In the genomic region with DNA sequence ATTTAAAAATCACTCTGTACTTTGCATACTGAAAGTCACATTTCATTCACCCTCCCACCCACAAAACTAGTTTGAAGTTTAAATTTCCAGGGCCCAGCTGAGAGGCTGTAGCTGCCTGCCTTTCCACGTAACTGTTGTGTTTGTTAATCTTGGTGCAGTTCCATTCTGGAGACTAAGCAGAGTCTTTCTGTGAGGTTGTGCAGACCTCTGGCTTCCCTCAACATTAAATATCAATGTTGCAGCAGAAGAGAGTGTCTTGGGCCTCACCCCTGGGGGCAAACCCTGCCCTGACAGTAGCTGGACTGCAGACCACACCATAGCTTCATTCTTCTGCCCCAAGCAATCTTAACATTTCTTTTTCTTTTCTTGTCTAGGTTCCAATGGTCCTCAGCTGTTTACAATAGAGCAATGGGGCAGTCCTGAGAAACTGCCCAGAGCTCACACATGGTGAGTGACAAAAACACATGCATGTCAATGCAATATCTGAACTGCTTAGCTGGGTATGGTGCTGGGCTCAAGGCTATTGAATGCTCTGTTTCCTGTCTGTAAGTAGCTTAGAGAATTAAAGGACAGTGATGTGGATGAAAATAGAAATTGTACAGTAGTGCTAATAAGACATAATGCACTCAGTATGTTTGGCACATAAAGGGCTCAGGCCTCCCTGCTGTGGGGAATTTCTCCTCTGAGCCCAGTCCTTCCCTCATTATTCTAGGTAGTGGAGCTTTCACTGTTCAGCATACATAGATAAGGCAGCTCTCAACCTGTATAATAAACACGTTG, we compare ENCODE assay signal across 21 cellular contexts.
DNase-seq lines count a peak whose midpoint lies in the region; ATAC-seq and TF ChIP-seq lines count a peak whose summit lies in the region.
"Had no signal": no experiment of that assay in that cellular context is flagged by ENCODE, and none has a peak within 500 bp of the region (broad histone marks: within the 10 kb centered on the region; RNA-seq: fewer than 3 reads in every experiment).

No MANE protein-coding gene starts in this region.

- POLR2A ChIA-PET in WTC11 (lab: Charles Lee), result interaction anchor here (0.5 kb wide), 1 partner anchor 459 kb away, joined by 3 read pairs; no protein-coding TSS in a partner anchor

- H3K36me3 Mint-ChIP-seq in WTC11 (peaks cover 62% of the 10 kb centered on the region), progenitor cell of endocrine pancreas (ENCODE audit: insufficient read depth) (peaks cover 48% of the 10 kb centered on the region)
- H3K36me3 Mint-ChIP-seq: activated CD8-positive, alpha-beta memory T cell treated with anti-CD3 and anti-CD28 coated beads, Interleukin-2, amount 10 ng/mL, durations not matched to agents 7 days and 5 days; CD8-positive, alpha-beta T cell had no signal

- H3K4me3 ChIP-seq in gastroesophageal sphincter, result no peak overlapping the region
- H3K4me3 ChIP-seq: heart right ventricle, ovary had no signal

- no peaks in the 10 kb centered on the region for H3K27me3 ChIP-seq in gastroesophageal sphincter
- H3K27me3 ChIP-seq: heart right ventricle, ovary had no signal

- H3K27ac Mint-ChIP-seq in WTC11 (peak overlapping the region; percentile 73), progenitor cell of endocrine pancreas (peak overlapping the region; percentile 57)
- H3K27ac Mint-ChIP-seq: activated CD8-positive, alpha-beta memory T cell treated with anti-CD3 and anti-CD28 coated beads, Interleukin-2, amount 10 ng/mL, durations not matched to agents 7 days and 5 days; CD8-positive, alpha-beta T cell; stimulated activated naive CD8-positive, alpha-beta T cell treated with anti-CD3 and anti-CD28 coated beads, Interleukin-15, Interleukin-2, amounts not matched to agents 100 ng/mL and 50 ng/mL, for 24 hours had no signal

- CTCF ChIA-PET in WTC11 (lab: Charles Lee), result interaction anchor here (1.0 to 2.4 kb wide), 9 partner anchors 11 to 484 kb away, joined by 3 to 11 read pairs (median 4); no protein-coding TSS in a partner anchor

- no peaks in the 10 kb centered on the region for H3K9me3 ChIP-seq in gastroesophageal sphincter
- H3K9me3 ChIP-seq: heart right ventricle, ovary had no signal

- no peak for TF ChIP-seq POLR2A in gastroesophageal sphincter (IDR thresholded peaks at IDR 0.05)

- ATAC-seq in WTC11 (no peak), gastroesophageal sphincter (no peak), HG03045 (IDR thresholded peaks at IDR 0.05; ENCODE audit: unreplicated experiment) (no peak)
- ATAC-seq: activated CD8-positive, alpha-beta memory T cell treated with anti-CD3 and anti-CD28 coated beads, Interleukin-2, amount 10 ng/mL, durations not matched to agents 7 days and 5 days; CD8-positive, alpha-beta T cell had no signal

- H3K27me3 Mint-ChIP-seq in WTC11 (ENCODE audit: low read depth) (no peaks in the 10 kb centered on the region), progenitor cell of endocrine pancreas (no peaks in the 10 kb centered on the region)
- H3K27me3 Mint-ChIP-seq: activated CD8-positive, alpha-beta memory T cell treated with anti-CD3 and anti-CD28 coated beads, Interleukin-2, amount 10 ng/mL, durations not matched to agents 7 days and 5 days; stimulated activated naive CD8-positive, alpha-beta T cell treated with anti-CD3 and anti-CD28 coated beads, Interleukin-15, Interleukin-2, amounts not matched to agents 100 ng/mL and 50 ng/mL, for 24 hours had no signal

- peaks cover 0 to 49% of the 10 kb centered on the region in 2 donors for H3K36me3 ChIP-seq in gastroesophageal sphincter
- H3K36me3 ChIP-seq: ovary had no signal

- TF ChIP-seq EP300 in gastroesophageal sphincter (IDR thresholded peaks at IDR 0.05), result no peak

- peak overlapping the region in 3 of 4 donors; percentile 55 to 72 (median 65) for H3K27ac ChIP-seq in gastroesophageal sphincter
- H3K27ac ChIP-seq: epithelial cell of prostate had no signal

- TF ChIP-seq CTCF in WTC11 (IDR thresholded peaks at IDR 0.05), result no peak
- TF ChIP-seq CTCF in gastroesophageal sphincter (IDR thresholded peaks at IDR 0.05), result no peak
- no peak for TF ChIP-seq CTCF in progenitor cell of endocrine pancreas (IDR thresholded peaks at IDR 0.05; ENCODE audit: unreplicated experiment)

- no peak overlapping the region for H3K4me3 Mint-ChIP-seq in WTC11
- no peak overlapping the region for H3K4me3 Mint-ChIP-seq in progenitor cell of endocrine pancreas (ENCODE audit: low read depth)
- H3K4me3 Mint-ChIP-seq: activated CD8-positive, alpha-beta memory T cell treated with anti-CD3 and anti-CD28 coated beads, Interleukin-2, amount 10 ng/mL, durations not matched to agents 7 days and 5 days; CD8-positive, alpha-beta T cell; stimulated activated naive CD8-positive, alpha-beta T cell treated with anti-CD3 and anti-CD28 coated beads, Interleukin-15, Interleukin-2, amounts not matched to agents 100 ng/mL and 50 ng/mL, for 24 hours had no signal

- DNase-seq in EH (ENCODE audit: low read depth) (peak; percentile 5), WTC11 (ENCODE audit: low spot score) (no peak), progenitor cell of endocrine pancreas (ENCODE audit: low spot score, unreplicated experiment) (no peak), NCI-H2029 (lab: John Stamatoyannopoulos, UW) (no peak), NCI-H510A treated with DMSO at 0.1 percent for 48 hours (lab: John Stamatoyannopoulos, UW) (no peak), midbrain (lab: John Stamatoyannopoulos, UW) (no peak)
- DNase-seq: activated CD4-positive, CD25-positive, alpha-beta regulatory T cell treated with anti-CD3 and anti-CD28 coated beads, Interleukin-2, amount 50 U/mL, for 72 hours; activated CD8-positive, alpha-beta memory T cell treated with anti-CD3 and anti-CD28 coated beads, Interleukin-2, amount 10 ng/mL, durations not matched to agents 7 days and 5 days; activated effector memory CD4-positive, alpha-beta T cell treated with anti-CD3 and anti-CD28 coated beads, Interleukin-2, amount 50 U/mL, for 16 hours; CD8-positive, alpha-beta T cell; GDM1; heart right ventricle; kidney; NCI-H1105; NCI-H446 treated with DMSO at 0.1 percent for 48 hours; Right ventricle myocardium superior had no signal

- H3K4me1 Mint-ChIP-seq in WTC11, result peaks cover 14% of the 10 kb centered on the region
- no peaks in the 10 kb centered on the region for H3K4me1 Mint-ChIP-seq in progenitor cell of endocrine pancreas (ENCODE audit: low read depth)

- 31 to 60% methylated on average over 2 of the region's 2 CpGs for WGBS in gastroesophageal sphincter (ENCODE audit: low coverage in 1 of 2), 2 donors

- no peaks in the 10 kb centered on the region for H3K9me3 Mint-ChIP-seq in WTC11
- no peaks in the 10 kb centered on the region for H3K9me3 Mint-ChIP-seq in progenitor cell of endocrine pancreas (ENCODE audit: low read depth)
- H3K9me3 Mint-ChIP-seq: CD8-positive, alpha-beta T cell; stimulated activated naive CD8-positive, alpha-beta T cell treated with anti-CD3 and anti-CD28 coated beads, Interleukin-15, Interleukin-2, amounts not matched to agents 100 ng/mL and 50 ng/mL, for 24 hours had no signal

- H3K4me1 ChIP-seq in gastroesophageal sphincter, result peaks cover 0 to 30% (median 14%) of the 10 kb centered on the region in 3 donors

TF ChIP-seq in WTC11, 78 proteins besides CTCF, POLR2A, EP300 and RAD21:
- no peak for TF ChIP-seq ZNF232 (CRISPR knock-in tag; IDR thresholded peaks at IDR 0.05)
- TF ChIP-seq, protein P1, sequence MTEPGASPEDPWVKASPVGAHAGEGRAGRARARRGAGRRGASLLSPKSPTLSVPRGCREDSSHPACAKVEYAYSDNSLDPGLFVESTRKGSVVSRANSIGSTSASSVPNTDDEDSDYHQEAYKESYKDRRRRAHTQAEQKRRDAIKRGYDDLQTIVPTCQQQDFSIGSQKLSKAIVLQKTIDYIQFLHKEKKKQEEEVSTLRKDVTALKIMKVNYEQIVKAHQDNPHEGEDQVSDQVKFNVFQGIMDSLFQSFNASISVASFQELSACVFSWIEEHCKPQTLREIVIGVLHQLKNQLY (CRISPR knock-in tag; IDR thresholded peaks at IDR 0.05), result no peak
